1 cellular context compared by ENCODE assay signal in the genomic region with DNA sequence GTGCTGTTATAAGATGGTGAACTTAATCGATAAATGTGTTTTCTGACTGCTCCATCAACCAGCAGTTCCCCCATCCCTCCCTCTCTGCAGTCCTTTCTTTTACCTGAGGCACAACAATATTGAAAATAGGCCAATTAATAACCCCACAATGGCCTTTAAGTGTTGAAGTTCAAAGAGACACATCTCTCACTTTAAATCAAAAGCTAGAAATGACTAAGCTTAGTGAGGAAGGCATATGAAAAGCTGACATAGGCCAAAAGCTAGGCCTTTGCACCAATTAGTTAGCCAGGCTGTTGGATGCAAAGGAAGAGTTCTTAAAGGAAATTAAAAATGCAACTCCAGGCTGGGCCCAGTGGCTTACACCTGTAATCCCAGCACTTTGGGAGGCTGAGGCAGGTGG.
A peak's percentile ranks its signal among the peaks of the same experiment; 100 is the strongest.
TF ChIP-seq lines count a peak whose summit lies in the region.

No MANE protein-coding gene starts in this region.

TF ChIP-seq in GM12878, 131 proteins besides CTCF, POLR2A, EP300 and RAD21 (continued from another document and continues in another):
- TF ChIP-seq, protein P1, sequence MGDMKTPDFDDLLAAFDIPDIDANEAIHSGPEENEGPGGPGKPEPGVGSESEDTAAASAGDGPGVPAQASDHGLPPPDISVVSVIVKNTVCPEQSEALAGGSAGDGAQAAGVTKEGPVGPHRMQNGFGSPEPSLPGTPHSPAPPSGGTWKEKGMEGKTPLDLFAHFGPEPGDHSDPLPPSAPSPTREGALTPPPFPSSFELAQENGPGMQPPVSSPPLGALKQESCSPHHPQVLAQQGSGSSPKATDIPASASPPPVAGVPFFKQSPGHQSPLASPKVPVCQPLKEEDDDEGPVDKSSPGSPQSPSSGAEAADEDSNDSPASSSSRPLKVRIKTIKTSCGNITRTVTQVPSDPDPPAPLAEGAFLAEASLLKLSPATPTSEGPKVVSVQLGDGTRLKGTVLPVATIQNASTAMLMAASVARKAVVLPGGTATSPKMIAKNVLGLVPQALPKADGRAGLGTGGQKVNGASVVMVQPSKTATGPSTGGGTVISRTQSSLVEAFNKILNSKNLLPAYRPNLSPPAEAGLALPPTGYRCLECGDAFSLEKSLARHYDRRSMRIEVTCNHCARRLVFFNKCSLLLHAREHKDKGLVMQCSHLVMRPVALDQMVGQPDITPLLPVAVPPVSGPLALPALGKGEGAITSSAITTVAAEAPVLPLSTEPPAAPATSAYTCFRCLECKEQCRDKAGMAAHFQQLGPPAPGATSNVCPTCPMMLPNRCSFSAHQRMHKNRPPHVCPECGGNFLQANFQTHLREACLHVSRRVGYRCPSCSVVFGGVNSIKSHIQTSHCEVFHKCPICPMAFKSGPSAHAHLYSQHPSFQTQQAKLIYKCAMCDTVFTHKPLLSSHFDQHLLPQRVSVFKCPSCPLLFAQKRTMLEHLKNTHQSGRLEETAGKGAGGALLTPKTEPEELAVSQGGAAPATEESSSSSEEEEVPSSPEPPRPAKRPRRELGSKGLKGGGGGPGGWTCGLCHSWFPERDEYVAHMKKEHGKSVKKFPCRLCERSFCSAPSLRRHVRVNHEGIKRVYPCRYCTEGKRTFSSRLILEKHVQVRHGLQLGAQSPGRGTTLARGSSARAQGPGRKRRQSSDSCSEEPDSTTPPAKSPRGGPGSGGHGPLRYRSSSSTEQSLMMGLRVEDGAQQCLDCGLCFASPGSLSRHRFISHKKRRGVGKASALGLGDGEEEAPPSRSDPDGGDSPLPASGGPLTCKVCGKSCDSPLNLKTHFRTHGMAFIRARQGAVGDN (IDR thresholded peaks at IDR 0.05): peak; percentile 42; the same call in 1 of the 2 replicates
- TF ChIP-seq NFIC (IDR thresholded peaks at IDR 0.05; ENCODE audit: low read depth, low read length) (no peak), NR2C1 (IDR thresholded peaks at IDR 0.05) (0 out of 2 replicates have a peak, but pooled peaks have one; percentile 7), IKZF1 (conservative IDR thresholded peaks at IDR 0.05) (peak; percentile 36), BACH1 (IDR thresholded peaks at IDR 0.05; ENCODE audit: borderline replicate concordance) (no peak), TCF7 (IDR thresholded peaks at IDR 0.05; ENCODE audit: borderline replicate concordance) (peak; percentile 94), POLR2AphosphoS2 (IDR thresholded peaks at IDR 0.05; ENCODE audit: low read depth, low read length) (no peak), BCL11A (IDR thresholded peaks at IDR 0.05; ENCODE audit: low read depth, low read length) (peak; percentile 50; the same call in 1 of the 2 replicates), JUNB (IDR thresholded peaks at IDR 0.05) (peak; percentile 79), IKZF2 (IDR thresholded peaks at IDR 0.05) (peak in 1 of 2 experiments; percentile 39; a peak in 1 of 4 replicates), DPF2 (IDR thresholded peaks at IDR 0.05) (peak; percentile 73), HDGF (IDR thresholded peaks at IDR 0.05) (no peak), CREM (IDR thresholded peaks at IDR 0.05; ENCODE audit: low read depth) (0 out of 2 replicates have a peak, but pooled peaks have one; percentile 19), IRF4 (IDR thresholded peaks at IDR 0.05; ENCODE audit: low read depth, low read length) (peak; percentile 64; the same call in 1 of the 2 replicates), ZNF384 (IDR thresholded peaks at IDR 0.05; ENCODE audit: borderline replicate concordance, low read depth, low read length) (no peak), CHD1 (IDR thresholded peaks at IDR 0.05; ENCODE audit: low read depth, low read length) (no peak), RUNX3 (IDR thresholded peaks at IDR 0.05; ENCODE audit: low read length) (peak; percentile 56), TAF1 (IDR thresholded peaks at IDR 0.05; ENCODE audit: borderline replicate concordance, low read depth, low read length) (no peak), STAT3 (IDR thresholded peaks at IDR 0.05; ENCODE audit: low read depth, low read length) (no peak)
- TF ChIP-seq, protein P2, sequence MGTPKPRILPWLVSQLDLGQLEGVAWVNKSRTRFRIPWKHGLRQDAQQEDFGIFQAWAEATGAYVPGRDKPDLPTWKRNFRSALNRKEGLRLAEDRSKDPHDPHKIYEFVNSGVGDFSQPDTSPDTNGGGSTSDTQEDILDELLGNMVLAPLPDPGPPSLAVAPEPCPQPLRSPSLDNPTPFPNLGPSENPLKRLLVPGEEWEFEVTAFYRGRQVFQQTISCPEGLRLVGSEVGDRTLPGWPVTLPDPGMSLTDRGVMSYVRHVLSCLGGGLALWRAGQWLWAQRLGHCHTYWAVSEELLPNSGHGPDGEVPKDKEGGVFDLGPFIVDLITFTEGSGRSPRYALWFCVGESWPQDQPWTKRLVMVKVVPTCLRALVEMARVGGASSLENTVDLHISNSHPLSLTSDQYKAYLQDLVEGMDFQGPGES (IDR thresholded peaks at IDR 0.05): no peak
- TF ChIP-seq, protein P3, sequence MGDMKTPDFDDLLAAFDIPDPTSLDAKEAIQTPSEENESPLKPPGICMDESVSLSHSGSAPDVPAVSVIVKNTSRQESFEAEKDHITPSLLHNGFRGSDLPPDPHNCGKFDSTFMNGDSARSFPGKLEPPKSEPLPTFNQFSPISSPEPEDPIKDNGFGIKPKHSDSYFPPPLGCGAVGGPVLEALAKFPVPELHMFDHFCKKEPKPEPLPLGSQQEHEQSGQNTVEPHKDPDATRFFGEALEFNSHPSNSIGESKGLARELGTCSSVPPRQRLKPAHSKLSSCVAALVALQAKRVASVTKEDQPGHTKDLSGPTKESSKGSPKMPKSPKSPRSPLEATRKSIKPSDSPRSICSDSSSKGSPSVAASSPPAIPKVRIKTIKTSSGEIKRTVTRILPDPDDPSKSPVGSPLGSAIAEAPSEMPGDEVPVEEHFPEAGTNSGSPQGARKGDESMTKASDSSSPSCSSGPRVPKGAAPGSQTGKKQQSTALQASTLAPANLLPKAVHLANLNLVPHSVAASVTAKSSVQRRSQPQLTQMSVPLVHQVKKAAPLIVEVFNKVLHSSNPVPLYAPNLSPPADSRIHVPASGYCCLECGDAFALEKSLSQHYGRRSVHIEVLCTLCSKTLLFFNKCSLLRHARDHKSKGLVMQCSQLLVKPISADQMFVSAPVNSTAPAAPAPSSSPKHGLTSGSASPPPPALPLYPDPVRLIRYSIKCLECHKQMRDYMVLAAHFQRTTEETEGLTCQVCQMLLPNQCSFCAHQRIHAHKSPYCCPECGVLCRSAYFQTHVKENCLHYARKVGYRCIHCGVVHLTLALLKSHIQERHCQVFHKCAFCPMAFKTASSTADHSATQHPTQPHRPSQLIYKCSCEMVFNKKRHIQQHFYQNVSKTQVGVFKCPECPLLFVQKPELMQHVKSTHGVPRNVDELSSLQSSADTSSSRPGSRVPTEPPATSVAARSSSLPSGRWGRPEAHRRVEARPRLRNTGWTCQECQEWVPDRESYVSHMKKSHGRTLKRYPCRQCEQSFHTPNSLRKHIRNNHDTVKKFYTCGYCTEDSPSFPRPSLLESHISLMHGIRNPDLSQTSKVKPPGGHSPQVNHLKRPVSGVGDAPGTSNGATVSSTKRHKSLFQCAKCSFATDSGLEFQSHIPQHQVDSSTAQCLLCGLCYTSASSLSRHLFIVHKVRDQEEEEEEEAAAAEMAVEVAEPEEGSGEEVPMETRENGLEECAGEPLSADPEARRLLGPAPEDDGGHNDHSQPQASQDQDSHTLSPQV (IDR thresholded peaks at IDR 0.05): no peak
- TF ChIP-seq, protein P4, sequence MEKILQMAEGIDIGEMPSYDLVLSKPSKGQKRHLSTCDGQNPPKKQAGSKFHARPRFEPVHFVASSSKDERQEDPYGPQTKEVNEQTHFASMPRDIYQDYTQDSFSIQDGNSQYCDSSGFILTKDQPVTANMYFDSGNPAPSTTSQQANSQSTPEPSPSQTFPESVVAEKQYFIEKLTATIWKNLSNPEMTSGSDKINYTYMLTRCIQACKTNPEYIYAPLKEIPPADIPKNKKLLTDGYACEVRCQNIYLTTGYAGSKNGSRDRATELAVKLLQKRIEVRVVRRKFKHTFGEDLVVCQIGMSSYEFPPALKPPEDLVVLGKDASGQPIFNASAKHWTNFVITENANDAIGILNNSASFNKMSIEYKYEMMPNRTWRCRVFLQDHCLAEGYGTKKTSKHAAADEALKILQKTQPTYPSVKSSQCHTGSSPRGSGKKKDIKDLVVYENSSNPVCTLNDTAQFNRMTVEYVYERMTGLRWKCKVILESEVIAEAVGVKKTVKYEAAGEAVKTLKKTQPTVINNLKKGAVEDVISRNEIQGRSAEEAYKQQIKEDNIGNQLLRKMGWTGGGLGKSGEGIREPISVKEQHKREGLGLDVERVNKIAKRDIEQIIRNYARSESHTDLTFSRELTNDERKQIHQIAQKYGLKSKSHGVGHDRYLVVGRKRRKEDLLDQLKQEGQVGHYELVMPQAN (conservative IDR thresholded peaks at IDR 0.05): no peak
- TF ChIP-seq, protein P5, sequence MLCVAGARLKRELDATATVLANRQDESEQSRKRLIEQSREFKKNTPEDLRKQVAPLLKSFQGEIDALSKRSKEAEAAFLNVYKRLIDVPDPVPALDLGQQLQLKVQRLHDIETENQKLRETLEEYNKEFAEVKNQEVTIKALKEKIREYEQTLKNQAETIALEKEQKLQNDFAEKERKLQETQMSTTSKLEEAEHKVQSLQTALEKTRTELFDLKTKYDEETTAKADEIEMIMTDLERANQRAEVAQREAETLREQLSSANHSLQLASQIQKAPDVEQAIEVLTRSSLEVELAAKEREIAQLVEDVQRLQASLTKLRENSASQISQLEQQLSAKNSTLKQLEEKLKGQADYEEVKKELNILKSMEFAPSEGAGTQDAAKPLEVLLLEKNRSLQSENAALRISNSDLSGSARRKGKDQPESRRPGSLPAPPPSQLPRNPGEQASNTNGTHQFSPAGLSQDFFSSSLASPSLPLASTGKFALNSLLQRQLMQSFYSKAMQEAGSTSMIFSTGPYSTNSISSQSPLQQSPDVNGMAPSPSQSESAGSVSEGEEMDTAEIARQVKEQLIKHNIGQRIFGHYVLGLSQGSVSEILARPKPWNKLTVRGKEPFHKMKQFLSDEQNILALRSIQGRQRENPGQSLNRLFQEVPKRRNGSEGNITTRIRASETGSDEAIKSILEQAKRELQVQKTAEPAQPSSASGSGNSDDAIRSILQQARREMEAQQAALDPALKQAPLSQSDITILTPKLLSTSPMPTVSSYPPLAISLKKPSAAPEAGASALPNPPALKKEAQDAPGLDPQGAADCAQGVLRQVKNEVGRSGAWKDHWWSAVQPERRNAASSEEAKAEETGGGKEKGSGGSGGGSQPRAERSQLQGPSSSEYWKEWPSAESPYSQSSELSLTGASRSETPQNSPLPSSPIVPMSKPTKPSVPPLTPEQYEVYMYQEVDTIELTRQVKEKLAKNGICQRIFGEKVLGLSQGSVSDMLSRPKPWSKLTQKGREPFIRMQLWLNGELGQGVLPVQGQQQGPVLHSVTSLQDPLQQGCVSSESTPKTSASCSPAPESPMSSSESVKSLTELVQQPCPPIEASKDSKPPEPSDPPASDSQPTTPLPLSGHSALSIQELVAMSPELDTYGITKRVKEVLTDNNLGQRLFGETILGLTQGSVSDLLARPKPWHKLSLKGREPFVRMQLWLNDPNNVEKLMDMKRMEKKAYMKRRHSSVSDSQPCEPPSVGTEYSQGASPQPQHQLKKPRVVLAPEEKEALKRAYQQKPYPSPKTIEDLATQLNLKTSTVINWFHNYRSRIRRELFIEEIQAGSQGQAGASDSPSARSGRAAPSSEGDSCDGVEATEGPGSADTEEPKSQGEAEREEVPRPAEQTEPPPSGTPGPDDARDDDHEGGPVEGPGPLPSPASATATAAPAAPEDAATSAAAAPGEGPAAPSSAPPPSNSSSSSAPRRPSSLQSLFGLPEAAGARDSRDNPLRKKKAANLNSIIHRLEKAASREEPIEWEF (IDR thresholded peaks at IDR 0.05; ENCODE audit: insufficient replicate concordance, low read depth, low read length): no peak
- TF ChIP-seq, protein P6, sequence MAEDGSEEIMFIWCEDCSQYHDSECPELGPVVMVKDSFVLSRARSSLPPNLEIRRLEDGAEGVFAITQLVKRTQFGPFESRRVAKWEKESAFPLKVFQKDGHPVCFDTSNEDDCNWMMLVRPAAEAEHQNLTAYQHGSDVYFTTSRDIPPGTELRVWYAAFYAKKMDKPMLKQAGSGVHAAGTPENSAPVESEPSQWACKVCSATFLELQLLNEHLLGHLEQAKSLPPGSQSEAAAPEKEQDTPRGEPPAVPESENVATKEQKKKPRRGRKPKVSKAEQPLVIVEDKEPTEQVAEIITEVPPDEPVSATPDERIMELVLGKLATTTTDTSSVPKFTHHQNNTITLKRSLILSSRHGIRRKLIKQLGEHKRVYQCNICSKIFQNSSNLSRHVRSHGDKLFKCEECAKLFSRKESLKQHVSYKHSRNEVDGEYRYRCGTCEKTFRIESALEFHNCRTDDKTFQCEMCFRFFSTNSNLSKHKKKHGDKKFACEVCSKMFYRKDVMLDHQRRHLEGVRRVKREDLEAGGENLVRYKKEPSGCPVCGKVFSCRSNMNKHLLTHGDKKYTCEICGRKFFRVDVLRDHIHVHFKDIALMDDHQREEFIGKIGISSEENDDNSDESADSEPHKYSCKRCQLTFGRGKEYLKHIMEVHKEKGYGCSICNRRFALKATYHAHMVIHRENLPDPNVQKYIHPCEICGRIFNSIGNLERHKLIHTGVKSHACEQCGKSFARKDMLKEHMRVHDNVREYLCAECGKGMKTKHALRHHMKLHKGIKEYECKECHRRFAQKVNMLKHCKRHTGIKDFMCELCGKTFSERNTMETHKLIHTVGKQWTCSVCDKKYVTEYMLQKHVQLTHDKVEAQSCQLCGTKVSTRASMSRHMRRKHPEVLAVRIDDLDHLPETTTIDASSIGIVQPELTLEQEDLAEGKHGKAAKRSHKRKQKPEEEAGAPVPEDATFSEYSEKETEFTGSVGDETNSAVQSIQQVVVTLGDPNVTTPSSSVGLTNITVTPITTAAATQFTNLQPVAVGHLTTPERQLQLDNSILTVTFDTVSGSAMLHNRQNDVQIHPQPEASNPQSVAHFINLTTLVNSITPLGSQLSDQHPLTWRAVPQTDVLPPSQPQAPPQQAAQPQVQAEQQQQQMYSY (CRISPR knock-in tag; IDR thresholded peaks at IDR 0.05): no peak
- TF ChIP-seq, protein P7, sequence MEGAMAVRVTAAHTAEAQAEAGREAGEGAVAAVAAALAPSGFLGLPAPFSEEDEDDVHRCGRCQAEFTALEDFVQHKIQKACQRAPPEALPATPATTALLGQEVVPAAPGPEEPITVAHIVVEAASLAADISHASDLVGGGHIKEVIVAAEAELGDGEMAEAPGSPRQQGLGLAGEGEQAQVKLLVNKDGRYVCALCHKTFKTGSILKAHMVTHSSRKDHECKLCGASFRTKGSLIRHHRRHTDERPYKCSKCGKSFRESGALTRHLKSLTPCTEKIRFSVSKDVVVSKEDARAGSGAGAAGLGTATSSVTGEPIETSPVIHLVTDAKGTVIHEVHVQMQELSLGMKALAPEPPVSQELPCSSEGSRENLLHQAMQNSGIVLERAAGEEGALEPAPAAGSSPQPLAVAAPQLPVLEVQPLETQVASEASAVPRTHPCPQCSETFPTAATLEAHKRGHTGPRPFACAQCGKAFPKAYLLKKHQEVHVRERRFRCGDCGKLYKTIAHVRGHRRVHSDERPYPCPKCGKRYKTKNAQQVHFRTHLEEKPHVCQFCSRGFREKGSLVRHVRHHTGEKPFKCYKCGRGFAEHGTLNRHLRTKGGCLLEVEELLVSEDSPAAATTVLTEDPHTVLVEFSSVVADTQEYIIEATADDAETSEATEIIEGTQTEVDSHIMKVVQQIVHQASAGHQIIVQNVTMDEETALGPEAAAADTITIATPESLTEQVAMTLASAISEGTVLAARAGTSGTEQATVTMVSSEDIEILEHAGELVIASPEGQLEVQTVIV (IDR thresholded peaks at IDR 0.05; ENCODE audit: borderline replicate concordance, partially characterized antibody): no peak
- TF ChIP-seq, protein P8, sequence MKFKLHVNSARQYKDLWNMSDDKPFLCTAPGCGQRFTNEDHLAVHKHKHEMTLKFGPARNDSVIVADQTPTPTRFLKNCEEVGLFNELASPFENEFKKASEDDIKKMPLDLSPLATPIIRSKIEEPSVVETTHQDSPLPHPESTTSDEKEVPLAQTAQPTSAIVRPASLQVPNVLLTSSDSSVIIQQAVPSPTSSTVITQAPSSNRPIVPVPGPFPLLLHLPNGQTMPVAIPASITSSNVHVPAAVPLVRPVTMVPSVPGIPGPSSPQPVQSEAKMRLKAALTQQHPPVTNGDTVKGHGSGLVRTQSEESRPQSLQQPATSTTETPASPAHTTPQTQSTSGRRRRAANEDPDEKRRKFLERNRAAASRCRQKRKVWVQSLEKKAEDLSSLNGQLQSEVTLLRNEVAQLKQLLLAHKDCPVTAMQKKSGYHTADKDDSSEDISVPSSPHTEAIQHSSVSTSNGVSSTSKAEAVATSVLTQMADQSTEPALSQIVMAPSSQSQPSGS (IDR thresholded peaks at IDR 0.05; ENCODE audit: low read length): 0 out of 2 replicates have a peak, but pooled peaks have one; percentile 22
